8 cellular contexts compared by ENCODE assay signal in genomic region chr1:31548899-31549806, GRCh38.
DNase-seq lines count a peak whose midpoint lies in the region; ATAC-seq, FAIRE-seq and TF ChIP-seq lines count a peak whose summit lies in the region.

No MANE protein-coding gene starts in this region.

- TF ChIP-seq CTCF in WI38 (IDR thresholded peaks at IDR 0.05; ENCODE audit: low read depth, low read length): peak; percentile 86

- ATAC-seq in GM18519 (IDR thresholded peaks at IDR 0.05; ENCODE audit: low FRiP score, unreplicated experiment) (peak; percentile 49), HG03097 (IDR thresholded peaks at IDR 0.05; ENCODE audit: low FRiP score, unreplicated experiment) (peak; percentile 82)

- peak; percentile 97 for DNase-seq in NCI-H2171 treated with DMSO at 0.1 percent for 48 hours (lab: John Stamatoyannopoulos, UW)
- peak in 54 of 61 donors; percentile 9 to 93 (median 53) for DNase-seq in caudate nucleus (lab: John Stamatoyannopoulos, UW)
- DNase-seq in stimulated activated CD4-positive, alpha-beta T cell treated with anti-CD3 and anti-CD28 coated beads, Interleukin-15, amount 100 ng/mL, for 24 hours: peak; percentile 90

- H3K27ac ChIP-seq in caudate nucleus (ENCODE audit: low read depth, low read length): peak overlapping the region; percentile 28

- FAIRE-seq in A204.1 (lab: Jason Lieb, UNC) (peak; percentile 40), islet of Langerhans (lab: Jason Lieb, UNC) (peak; percentile 79)

- H3K4me3 ChIP-seq in WI38 (ENCODE audit: low read depth, low read length): peak overlapping the region; percentile 41

Comparison
In these comparisons a context has a peak if more than half of its experiments do, and no peak if none do; other contexts are left out.
1. Peak in every context shown above with its lines: DNase-seq, ATAC-seq, H3K4me3 ChIP-seq and H3K27ac ChIP-seq.